ENCODE assay signal across 7 cellular contexts in genomic region chr6:43093361-43094289, GRCh38. TPM values are rescaled to one million over a fixed set of nuclear protein-coding genes. Genes with fewer than 3 reads are reported as not detected.
DNase-seq lines count a peak whose midpoint lies in the region; FAIRE-seq and TF ChIP-seq lines count a peak whose summit lies in the region.

No MANE protein-coding gene starts in this region.

- in situ Hi-C loops in astrocyte of the spinal cord (cut with HindIII; ENCODE audit: low sequenced_read_pairs) (no loop called here), GM13976 (cut with MboI; ENCODE audit: low sequenced_read_pairs, unreplicated experiment) (no loop called here)

- H3K27ac ChIP-seq in keratinocyte (ENCODE audit: control insufficient read depth, insufficient read depth, low read length) = peak overlapping the region; percentile 79
- H3K27ac ChIP-seq in stomach smooth muscle (ENCODE audit: low read length) = peak overlapping the region; percentile 60

- peak; percentile 70 for FAIRE-seq in keratinocyte (lab: Jason Lieb, UNC)

- H4K20me1 ChIP-seq in keratinocyte (ENCODE audit: control insufficient read depth, extremely low read depth, insufficient read depth, low read length) = no peaks in the 10 kb centered on the region

- no peaks in the 10 kb centered on the region for H3K9me1 ChIP-seq in keratinocyte (ENCODE audit: control insufficient read depth, extremely low read depth, insufficient read depth, low read length)

- H3K4me1 ChIP-seq in keratinocyte (ENCODE audit: control insufficient read depth, extremely low read depth, insufficient read depth, low read length) (peaks cover 78% of the 10 kb centered on the region), stomach smooth muscle (ENCODE audit: control insufficient read depth, insufficient read depth, low read length) (peaks cover 8% of the 10 kb centered on the region)

- H3K79me2 ChIP-seq in keratinocyte (ENCODE audit: control insufficient read depth, insufficient read depth, low read length) = peaks cover 78% of the 10 kb centered on the region

- H2AFZ ChIP-seq in keratinocyte (ENCODE audit: control insufficient read depth, low read length) = peak overlapping the region; percentile 84

- H3K27me3 ChIP-seq in keratinocyte (ENCODE audit: control insufficient read depth, extremely low read depth, insufficient read depth, low read length) = no peaks in the 10 kb centered on the region
- H3K27me3 ChIP-seq in stomach smooth muscle (ENCODE audit: control insufficient read depth in 1 of 2, insufficient read depth in 2 of 2, low read length in 2 of 2) = no peaks in the 10 kb centered on the region

- DNase-seq in HFF-Myc (ENCODE audit: extremely low read depth, low read depth) (peak; percentile 61), astrocyte of the spinal cord (ENCODE audit: low read depth, low spot score) (peak; percentile 82), keratinocyte (ENCODE audit: low read depth, low spot score) (no peak), NCI-H524 (lab: John Stamatoyannopoulos, UW) (no peak), GM13976 (ENCODE audit: low spot score) (no peak)
- DNase-seq in stimulated activated CD4-positive, alpha-beta T cell treated with anti-CD3 and anti-CD28 coated beads, Interleukin-1b, Interleukin-23, amount 100 ng/mL, for 48 hours = no peak

- H3K36me3 ChIP-seq in keratinocyte (ENCODE audit: control insufficient read depth in 2 of 2, extremely low read depth in 1 of 2, insufficient read depth in 2 of 2, low read length in 2 of 2) (peaks cover 0 to 5% of the 10 kb centered on the region in 2 experiments), stomach smooth muscle (ENCODE audit: control insufficient read depth in 2 of 2, insufficient read depth in 2 of 2, low read length in 2 of 2) (no peaks in the 10 kb centered on the region)

- H3K9me3 ChIP-seq in keratinocyte (ENCODE audit: control insufficient read depth, low read depth, low read length) = no peaks in the 10 kb centered on the region
- H3K9me3 ChIP-seq in stomach smooth muscle (ENCODE audit: control insufficient read depth in 2 of 2, low read length in 2 of 2) = no peaks in the 10 kb centered on the region

- H3K4me3 ChIP-seq in HFF-Myc (replicated peaks; ENCODE audit: low read depth, low read length) (peak overlapping the region; percentile 26), astrocyte of the spinal cord (ENCODE audit: low read depth, low read length) (peak overlapping the region; percentile 27), keratinocyte (ENCODE audit: control insufficient read depth in 2 of 3, extremely low read depth in 1 of 3, insufficient read depth in 2 of 3, low read depth in 1 of 3, low read length in 3 of 3) (peak overlapping the region in 2 of 3 experiments; percentile 38 to 72), stomach smooth muscle (ENCODE audit: low read length in 2 of 2) (peak overlapping the region; percentile 67 to 74)

- no peak for TF ChIP-seq CTCF in HFF-Myc (IDR thresholded peaks at IDR 0.05; ENCODE audit: low read depth, low read length, missing control alignments)
- no peak for TF ChIP-seq CTCF in astrocyte of the spinal cord (IDR thresholded peaks at IDR 0.05; ENCODE audit: low read depth, low read length)
- no peak for TF ChIP-seq CTCF in keratinocyte (optimal IDR thresholded peaks at IDR 0.05 in 1 of 3, IDR thresholded peaks at IDR 0.05 in 1 of 3, conservative IDR thresholded peaks at IDR 0.05 in 1 of 3; ENCODE audit: extremely low read depth in 1 of 3, insufficient read depth in 2 of 3, low read length in 3 of 3)
- TF ChIP-seq CTCF in GM13976 (IDR thresholded peaks at IDR 0.05; ENCODE audit: borderline replicate concordance, control extremely low read depth, extremely low read depth, insufficient read depth, missing control alignments) = no peak

- H3K9ac ChIP-seq in keratinocyte (ENCODE audit: control insufficient read depth, extremely low read depth, insufficient read depth, low read length) (peak overlapping the region; percentile 74), stomach smooth muscle (ENCODE audit: low read length in 2 of 2) (peak overlapping the region; percentile 48 to 73)

- dilution Hi-C loops in keratinocyte (cut with MboI; ENCODE audit: extremely low pct_ligation_motif_present, low sequenced_read_pairs) = no loop called here

- peak overlapping the region; percentile 91 for H3K4me2 ChIP-seq in keratinocyte (ENCODE audit: control insufficient read depth, extremely low read depth, insufficient read depth, low read depth, low read length)

RNA-seq across cellular contexts. Expression of gene PTK7, which starts 17.5 kb away (rescaled TPM):
- 58.8 to 88.8 TPM (median 81.0 TPM) in 3 replicates for polyA plus RNA-seq in keratinocyte
- 20.5 TPM for polyA plus RNA-seq in keratinocyte (2011; ENCODE audit: low read depth)
- 21.2 and 28.8 TPM in 2 replicates for polyA plus RNA-seq in keratinocyte (2011; cell fraction: cytosol; rRNA removed)
- 174 and 213 TPM in 2 replicates for polyA plus RNA-seq in keratinocyte (2011; cell fraction: nucleus; rRNA removed)
- 65.4 and 87.7 TPM in 2 replicates for polyA plus RNA-seq in keratinocyte (2012; ENCODE audit: low replicate concordance)
- 137 to 183 TPM (median 148 TPM) in 3 replicates for polyA minus RNA-seq in keratinocyte
- polyA minus RNA-seq in keratinocyte (2011; cell fraction: cytosol; rRNA and poly(A)+ RNA removed) = 114 TPM
- 207 and 218 TPM in 2 replicates for polyA minus RNA-seq in keratinocyte (2011; cell fraction: nucleus; rRNA and poly(A)+ RNA removed)

RNA-seq across cellular contexts. Expression of gene KLC4, which starts 34.2 kb away (rescaled TPM):
- 8.3 to 15.2 TPM (median 8.8 TPM) in 3 replicates for polyA plus RNA-seq in keratinocyte
- polyA plus RNA-seq in keratinocyte (2011; ENCODE audit: low read depth) = 7.9 TPM
- 3.9 and 5.4 TPM in 2 replicates for polyA plus RNA-seq in keratinocyte (2011; cell fraction: cytosol; rRNA removed)
- 24.8 and 29.9 TPM in 2 replicates for polyA plus RNA-seq in keratinocyte (2011; cell fraction: nucleus; rRNA removed)
- 9.3 and 10.9 TPM in 2 replicates for polyA plus RNA-seq in keratinocyte (2012; ENCODE audit: low replicate concordance)
- polyA minus RNA-seq in keratinocyte = 8.7 to 20.4 TPM (median 12.8 TPM) in 3 replicates
- polyA minus RNA-seq in keratinocyte (2011; cell fraction: cytosol; rRNA and poly(A)+ RNA removed) = 6.7 TPM
- polyA minus RNA-seq in keratinocyte (2011; cell fraction: nucleus; rRNA and poly(A)+ RNA removed) = 6.4 and 11.9 TPM in 2 replicates

RNA-seq across cellular contexts. Expression of gene MRPL2, which starts 34.4 kb away (rescaled TPM):
- polyA plus RNA-seq in keratinocyte = 25.6 to 36.0 TPM (median 27.4 TPM) in 3 replicates
- polyA plus RNA-seq in keratinocyte (2011; ENCODE audit: low read depth) = 21.2 TPM
- 13.2 and 21.0 TPM in 2 replicates for polyA plus RNA-seq in keratinocyte (2011; cell fraction: cytosol; rRNA removed)
- polyA plus RNA-seq in keratinocyte (2011; cell fraction: nucleus; rRNA removed) = 24.3 and 33.7 TPM in 2 replicates
- polyA plus RNA-seq in keratinocyte (2012; ENCODE audit: low replicate concordance) = 52.2 and 59.4 TPM in 2 replicates
- polyA minus RNA-seq in keratinocyte = 12.1 to 26.4 TPM (median 12.9 TPM) in 3 replicates
- 37.8 TPM for polyA minus RNA-seq in keratinocyte (2011; cell fraction: cytosol; rRNA and poly(A)+ RNA removed)
- polyA minus RNA-seq in keratinocyte (2011; cell fraction: nucleus; rRNA and poly(A)+ RNA removed) = 6.5 and 8.2 TPM in 2 replicates

RNA-seq across cellular contexts. Expression of gene CUL7, which starts 40.0 kb away (rescaled TPM):
- 8.1 to 15.0 TPM (median 10.4 TPM) in 3 replicates for polyA plus RNA-seq in keratinocyte
- 4.6 TPM for polyA plus RNA-seq in keratinocyte (2011; ENCODE audit: low read depth)
- 5.7 and 8.6 TPM in 2 replicates for polyA plus RNA-seq in keratinocyte (2011; cell fraction: cytosol; rRNA removed)
- 23.8 and 29.9 TPM in 2 replicates for polyA plus RNA-seq in keratinocyte (2011; cell fraction: nucleus; rRNA removed)
- polyA plus RNA-seq in keratinocyte (2012; ENCODE audit: low replicate concordance) = 8.8 and 10.9 TPM in 2 replicates
- 20.3 to 34.4 TPM (median 20.9 TPM) in 3 replicates for polyA minus RNA-seq in keratinocyte
- polyA minus RNA-seq in keratinocyte (2011; cell fraction: cytosol; rRNA and poly(A)+ RNA removed) = 13.4 TPM
- polyA minus RNA-seq in keratinocyte (2011; cell fraction: nucleus; rRNA and poly(A)+ RNA removed) = 22.1 and 22.4 TPM in 2 replicates

Comparison
In these comparisons a context has a peak if more than half of its experiments do, and no peak if none do; other contexts are left out.
1. DNase-seq: peak in HFF-Myc (single experiment) and astrocyte of the spinal cord (single experiment); none in keratinocyte (single experiment), stimulated activated CD4-positive, alpha-beta T cell treated with anti-CD3 and anti-CD28 coated beads, Interleukin-1b, Interleukin-23, amount 100 ng/mL, for 48 hours (single experiment), NCI-H524 (0 of 2) and GM13976 (single experiment).
2. Peak in every context shown above with its lines, with median percentiles within 50 percentile points of each other: H3K4me3 ChIP-seq.